8 cellular contexts compared by ENCODE assay signal in genomic region chr11:66002648-66003225, GRCh38. TPM values are rescaled to one million over a fixed set of nuclear protein-coding genes. Genes with fewer than 3 reads are reported as not detected.
DNase-seq lines count a peak whose midpoint lies in the region; ATAC-seq, FAIRE-seq and TF ChIP-seq lines count a peak whose summit lies in the region.

No MANE protein-coding gene starts in this region.

- H3K27me3 ChIP-seq in Caco-2 (replicated peaks; ENCODE audit: control insufficient read depth, insufficient read depth, low read length), result no peaks in the 10 kb centered on the region
- H3K27me3 ChIP-seq in SJCRH30, result no peaks in the 10 kb centered on the region
- H3K27me3 ChIP-seq in duodenal mucosa (ENCODE audit: control insufficient read depth in 1 of 2, insufficient read depth in 2 of 2, low read length in 2 of 2), result no peaks in the 10 kb centered on the region

- CTCF ChIA-PET in Caco-2 (lab: Charles Lee), result interaction anchor here (0.6 to 1.5 kb wide), 9 partner anchors 9 to 477 kb away, joined by 3 to 10 read pairs (median 5); partner anchors contain the start of genes CCDC85B, FIBP and MUS81

- ATAC-seq in HG03139 (IDR thresholded peaks at IDR 0.05; ENCODE audit: unreplicated experiment) (peak; percentile 43), mucosa of descending colon (peak; percentile 84)

- H3K36me3 Mint-ChIP-seq in Caco-2 (ENCODE audit: insufficient read depth, unreplicated experiment), result peaks cover 78% of the 10 kb centered on the region

- H3K4me3 ChIP-seq in Caco-2 (ENCODE audit: low read depth, low read length) (peak overlapping the region; percentile 92), SJCRH30 (peak overlapping the region; percentile 80), duodenal mucosa (ENCODE audit: low read depth in 1 of 2, low read length in 2 of 2) (peak overlapping the region; percentile 98 to 100), mucosa of descending colon (peak overlapping the region; percentile 70)

- H3K9me3 ChIP-seq in Caco-2 (no peaks in the 10 kb centered on the region), SJCRH30 (replicated peaks) (no peaks in the 10 kb centered on the region), duodenal mucosa (ENCODE audit: control insufficient read depth in 1 of 2, low read length in 2 of 2) (no peaks in the 10 kb centered on the region), mucosa of descending colon (no peaks in the 10 kb centered on the region)

- intact Hi-C loops in Caco-2 (cut with micrococcal nuclease; ENCODE audit: unreplicated experiment), result loop anchor here (1.0 to 2.0 kb wide), 4 partner anchors 20 to 142 kb away; partner anchors contain the start of genes FIBP, MUS81 and SART1
- intact Hi-C loops in mucosa of descending colon (cut with DNase I, micrococcal nuclease), result no loop called here

- peak in 1 of 2 experiments; percentile 8 for TF ChIP-seq CTCF in Caco-2 (IDR thresholded peaks at IDR 0.05; ENCODE audit: insufficient read depth in 1 of 2, low read depth in 1 of 2, low read length in 1 of 2, severe bottlenecking in 1 of 2, unreplicated experiment in 1 of 2)
- no peak for TF ChIP-seq CTCF in mucosa of descending colon (IDR thresholded peaks at IDR 0.05)

- FAIRE-seq in urothelium cell line (lab: Jason Lieb, UNC), result no peak

- H3K27ac ChIP-seq in SJCRH30 (peak overlapping the region; percentile 81), duodenal mucosa (ENCODE audit: low read depth, low read length) (peak overlapping the region; percentile 96)

- POLR2A ChIA-PET in Caco-2 (lab: Charles Lee), result interaction anchor here (0.6 to 1.5 kb wide), 9 partner anchors 9 to 290 kb away, joined by 3 to 29 read pairs (median 5); partner anchors contain the start of genes CCDC85B, CST6, FIBP and SF3B2

- H3K9me3 Mint-ChIP-seq in Caco-2 (ENCODE audit: unreplicated experiment), result no peaks in the 10 kb centered on the region

- H3K27me3 Mint-ChIP-seq in Caco-2 (ENCODE audit: insufficient read depth, unreplicated experiment), result no peaks in the 10 kb centered on the region

- H3K4me1 Mint-ChIP-seq in Caco-2 (ENCODE audit: low read depth, unreplicated experiment), result no peaks in the 10 kb centered on the region

- H3K36me3 ChIP-seq in Caco-2 (ENCODE audit: control insufficient read depth, insufficient read depth, low read length), result peaks cover 6% of the 10 kb centered on the region
- H3K36me3 ChIP-seq in SJCRH30, result peaks cover 31% of the 10 kb centered on the region
- peaks cover 26 to 37% of the 10 kb centered on the region in 2 donors for H3K36me3 ChIP-seq in duodenal mucosa (ENCODE audit: control insufficient read depth in 1 of 2, insufficient read depth in 2 of 2, low read length in 2 of 2)
- no peaks in the 10 kb centered on the region for H3K36me3 ChIP-seq in mucosa of descending colon (ENCODE audit: low read depth)

- peak overlapping the region; percentile 97 for H3K27ac Mint-ChIP-seq in Caco-2 (ENCODE audit: unreplicated experiment)

- no TSS peak for BruUV-seq in Caco-2 (replicated peaks; lab: Mats Ljungman, UMichigan)

- no peak for DNase-seq in Caco-2
- peak; percentile 75 for DNase-seq in GM19238 (ENCODE audit: insufficient read length, low spot score)
- peak; percentile 39 to 59 for DNase-seq in SJCRH30
- DNase-seq in mucosa of descending colon, result peak in 1 of 3 donors; percentile 71
- DNase-seq in urothelium cell line (ENCODE audit: low spot score), result peak; percentile 74
- DNase-seq in activated CD4-positive, alpha-beta T cell treated with anti-CD3 and anti-CD28 coated beads for 1 hour, result no peak

- H3K4me3 Mint-ChIP-seq in Caco-2 (ENCODE audit: unreplicated experiment), result peak overlapping the region; percentile 99

- H3K4me1 ChIP-seq in Caco-2, result 0 out of 2 replicates have a peak, but pooled peaks cover 7% of the 10 kb centered on the region
- H3K4me1 ChIP-seq in SJCRH30, result peaks cover 10% of the 10 kb centered on the region
- H3K4me1 ChIP-seq in duodenal mucosa (ENCODE audit: control insufficient read depth in 1 of 2, insufficient read depth in 2 of 2, low read length in 2 of 2), result peaks cover 10 to 16% of the 10 kb centered on the region in 2 donors
- peaks cover 19% of the 10 kb centered on the region for H3K4me1 ChIP-seq in mucosa of descending colon (ENCODE audit: low read depth)

- H3K9ac ChIP-seq in duodenal mucosa (ENCODE audit: low read depth in 1 of 2, low read length in 2 of 2), result peak overlapping the region; percentile 90 to 99

RNA-seq across cellular contexts. Expression of gene BANF1, which starts 0.4 kb away (rescaled TPM):
- total RNA-seq in Caco-2 (2022) (295 and 300 TPM in 2 replicates), mucosa of descending colon (100 to 1,000 TPM; 130 to 155 (median 131) TPM)
- 181 and 199 TPM in 2 replicates for total RNA-seq in SJCRH30 (2014; rRNA removed; shearing (Covaris generic))

RNA-seq across cellular contexts. Expression of gene EIF1AD, which starts 0.8 kb away (rescaled TPM):
- total RNA-seq in Caco-2 (2022) (51.2 and 55.3 TPM in 2 replicates), mucosa of descending colon (10 to 100 TPM; 25.5 to 35.3 (median 30.3) TPM)
- total RNA-seq in SJCRH30 (2014; rRNA removed; shearing (Covaris generic)), result 52.9 and 55.1 TPM in 2 replicates

RNA-seq across cellular contexts. Expression of gene CST6, which starts 9.1 kb away (rescaled TPM):
- total RNA-seq in Caco-2 (2022) (not detected in 2 replicates), mucosa of descending colon (not detected)
- total RNA-seq in SJCRH30 (2014; rRNA removed; shearing (Covaris generic)), result not detected in 2 replicates

RNA-seq across cellular contexts. Expression of gene CATSPER1, which starts 23.5 kb away (rescaled TPM):
- total RNA-seq in Caco-2 (2022) (not detected in 2 replicates), mucosa of descending colon (not detected)
- total RNA-seq in SJCRH30 (2014; rRNA removed; shearing (Covaris generic)), result 0.24 and 0.51 TPM in 2 replicates

RNA-seq across cellular contexts. Expression of gene SART1, which starts 41.2 kb away (rescaled TPM):
- total RNA-seq in Caco-2 (2022) (78.0 and 84.5 TPM in 2 replicates), mucosa of descending colon (10 to 100 TPM; 40.1 to 60.2 (median 41.8) TPM)
- 52.3 and 63.5 TPM in 2 replicates for total RNA-seq in SJCRH30 (2014; rRNA removed; shearing (Covaris generic))

Comparison
In these comparisons a context has a peak if more than half of its experiments do, and no peak if none do; other contexts are left out.
1. DNase-seq: peak in GM19238 (single experiment), SJCRH30 (2 of 2) and urothelium cell line (single experiment); none in Caco-2 (0 of 2) and activated CD4-positive, alpha-beta T cell treated with anti-CD3 and anti-CD28 coated beads for 1 hour (single experiment).
2. Peak in every context shown above with its lines, with median percentiles within 50 percentile points of each other: H3K4me3 ChIP-seq.